In genomic region chr2:234772775-234773064, GRCh38 we compare ENCODE assay signal across 23 cellular contexts.
"Had no signal": no experiment of that assay in that cellular context is flagged by ENCODE, and none has a peak within 500 bp of the region (broad histone marks: within the 10 kb centered on the region; RNA-seq: fewer than 3 reads in every experiment).

No MANE protein-coding gene starts in this region.

- H3K9me3 ChIP-seq: gastroesophageal sphincter, heart left ventricle, sigmoid colon, stomach, suprapubic skin, tibial nerve had no signal

- H2AFZ ChIP-seq: parathyroid adenoma had no signal

- H3K4me2 ChIP-seq: smooth muscle cell had no signal

- H3K27ac Mint-ChIP-seq: activated naive CD4-positive, alpha-beta T cell treated with anti-CD3 and anti-CD28 coated beads for 36 hours; activated naive CD8-positive, alpha-beta T cell treated with anti-CD3 and anti-CD28 coated beads, Interleukin-2, amount 10 ng/mL, durations not matched to agents 7 days and 5 days; naive thymus-derived CD4-positive, alpha-beta T cell; stimulated activated memory B cell treated with anti-CD40 and anti-IgM and Interleukin-4, amounts not matched to agents 10 μg/mL and 1 μg/mL and 100 μg/mL, for 72 hours had no signal

- H3K4me1 Mint-ChIP-seq: naive thymus-derived CD4-positive, alpha-beta T cell; stimulated activated memory B cell treated with anti-CD40 and anti-IgM and Interleukin-4, amounts not matched to agents 10 μg/mL and 1 μg/mL and 100 μg/mL, for 72 hours had no signal

- ATAC-seq: left colon; naive thymus-derived CD4-positive, alpha-beta T cell; stimulated activated memory B cell treated with anti-CD40 and anti-IgM and Interleukin-4, amounts not matched to agents 10 μg/mL and 1 μg/mL and 100 μg/mL, for 72 hours had no signal

- H3K4me3 ChIP-seq: coronary artery, gastroesophageal sphincter, heart left ventricle, lung, sigmoid colon, smooth muscle cell, stomach, suprapubic skin, tibial nerve had no signal

- H3K79me2 ChIP-seq: parathyroid adenoma had no signal

- H3K36me3 ChIP-seq: gastroesophageal sphincter, heart left ventricle, sigmoid colon, stomach, suprapubic skin, tibial nerve had no signal

- H3K9ac ChIP-seq: parathyroid adenoma had no signal

- H3K9me3 Mint-ChIP-seq: activated naive CD4-positive, alpha-beta T cell treated with anti-CD3 and anti-CD28 coated beads for 36 hours; activated naive CD8-positive, alpha-beta T cell treated with anti-CD3 and anti-CD28 coated beads, Interleukin-2, amount 10 ng/mL, durations not matched to agents 7 days and 5 days; stimulated activated memory B cell treated with anti-CD40 and anti-IgM and Interleukin-4, amounts not matched to agents 10 μg/mL and 1 μg/mL and 100 μg/mL, for 72 hours had no signal

- H3K27me3 ChIP-seq: gastroesophageal sphincter, heart left ventricle, sigmoid colon, stomach, suprapubic skin, tibial nerve had no signal

- H3K4me3 Mint-ChIP-seq: activated naive CD4-positive, alpha-beta T cell treated with anti-CD3 and anti-CD28 coated beads for 36 hours; activated naive CD8-positive, alpha-beta T cell treated with anti-CD3 and anti-CD28 coated beads, Interleukin-2, amount 10 ng/mL, durations not matched to agents 7 days and 5 days; naive thymus-derived CD4-positive, alpha-beta T cell; stimulated activated memory B cell treated with anti-CD40 and anti-IgM and Interleukin-4, amounts not matched to agents 10 μg/mL and 1 μg/mL and 100 μg/mL, for 72 hours had no signal

- H3K36me3 Mint-ChIP-seq: activated naive CD8-positive, alpha-beta T cell treated with anti-CD3 and anti-CD28 coated beads, Interleukin-2, amount 10 ng/mL, durations not matched to agents 7 days and 5 days; naive thymus-derived CD4-positive, alpha-beta T cell; stimulated activated memory B cell treated with anti-CD40 and anti-IgM and Interleukin-4, amounts not matched to agents 10 μg/mL and 1 μg/mL and 100 μg/mL, for 72 hours had no signal

- H3K27ac ChIP-seq: coronary artery, epithelial cell of prostate, parathyroid adenoma, stomach, suprapubic skin, tibial nerve had no signal

- H3K4me1 ChIP-seq: gastroesophageal sphincter, parathyroid adenoma, sigmoid colon, stomach, suprapubic skin had no signal

- DNase-seq: activated CD4-positive, alpha-beta T cell treated with anti-CD3 and anti-CD28 coated beads for 1 hour; activated CD4-positive, alpha-beta T cell treated with anti-CD3 and anti-CD28 coated beads, Interleukin-2, amount 50 U/mL, for 1 hour; activated naive CD4-positive, alpha-beta T cell treated with anti-CD3 and anti-CD28 coated beads for 36 hours; activated naive CD8-positive, alpha-beta T cell treated with anti-CD3 and anti-CD28 coated beads, Interleukin-2, amount 10 ng/mL, durations not matched to agents 7 days and 5 days; activated T-cell treated with anti-CD3 and anti-CD28 coated beads, Interleukin-2, amount 50 U/mL, for 1 hour; amniotic stem cell; cerebellar nuclear complex; left colon; naive thymus-derived CD4-positive, alpha-beta T cell; sigmoid colon; stimulated activated CD4-positive, alpha-beta T cell treated with anti-CD3 and anti-CD28 coated beads, Interleukin-15, amount 100 ng/mL, for 24 hours; stomach; T-helper 1 cell had no signal
